In the genomic region with DNA sequence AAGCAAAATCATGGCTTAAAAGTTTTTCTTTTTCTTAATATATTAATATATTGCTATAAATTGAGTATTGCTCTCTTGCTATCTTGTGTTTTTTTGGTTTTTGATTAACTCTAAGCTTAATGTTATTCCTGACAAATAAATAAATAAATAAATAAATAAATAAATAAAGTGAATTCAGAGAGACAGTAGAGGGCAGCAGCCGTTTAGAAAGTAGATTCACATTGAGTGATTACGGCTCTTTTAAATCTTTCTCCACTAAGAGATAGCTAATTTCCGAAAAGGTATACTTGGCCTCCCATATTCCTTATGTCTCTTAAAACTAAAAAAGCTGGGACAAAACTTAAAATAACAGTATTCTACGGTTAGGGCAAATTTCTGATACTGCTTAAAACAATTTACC, we compare ENCODE assay signal across 1 cellular context.
TF ChIP-seq lines count a peak whose summit lies in the region.

No MANE protein-coding gene starts in this region.

TF ChIP-seq in H1, 55 proteins besides CTCF, POLR2A, EP300 and RAD21 (continued from another document):
- TF ChIP-seq TAF1 (IDR thresholded peaks at IDR 0.05; ENCODE audit: low read depth, low read length) = no peak
- no peak for TF ChIP-seq POU5F1 (IDR thresholded peaks at IDR 0.05; ENCODE audit: low read depth, low read length)
TF ChIP-seq in H1: peak in this region for 0.
